ENCODE assay signal across 8 cellular contexts in genomic region chr16:79269211-79269863, GRCh38.
DNase-seq lines count a peak whose midpoint lies in the region; ATAC-seq lines count a peak whose summit lies in the region.

No MANE protein-coding gene starts in this region.

- ATAC-seq in GM18517 (IDR thresholded peaks at IDR 0.05; ENCODE audit: unreplicated experiment), result peak; percentile 95
- peak; percentile 93 for ATAC-seq in HG02642 (IDR thresholded peaks at IDR 0.05; ENCODE audit: poor library complexity, unreplicated experiment)
- no peak for ATAC-seq in left ventricle myocardium superior

- DNase-seq in T-helper 22 cell (ENCODE audit: low read depth), result peak; percentile 12
- peak; percentile 28 for DNase-seq in pons (ENCODE audit: low spot score)
- DNase-seq in HCEC 1CT, result no peak
- DNase-seq in left ventricle myocardium superior, result no peak
- no peak for DNase-seq in NCI-H774 (lab: John Stamatoyannopoulos, UW)
- no peak for DNase-seq in KG1 (lab: John Stamatoyannopoulos, UW)

- intact Hi-C loops in left ventricle myocardium superior (cut with micrococcal nuclease), result no loop called here

Comparison
In these comparisons a context has a peak if more than half of its experiments do, and no peak if none do; other contexts are left out.
1. DNase-seq: peak in T-helper 22 cell (single experiment) and pons (single experiment); none in HCEC 1CT (single experiment), left ventricle myocardium superior (single experiment), NCI-H774 (single experiment) and KG1 (single experiment).